20 cellular contexts compared by ENCODE assay signal in the genomic region with DNA sequence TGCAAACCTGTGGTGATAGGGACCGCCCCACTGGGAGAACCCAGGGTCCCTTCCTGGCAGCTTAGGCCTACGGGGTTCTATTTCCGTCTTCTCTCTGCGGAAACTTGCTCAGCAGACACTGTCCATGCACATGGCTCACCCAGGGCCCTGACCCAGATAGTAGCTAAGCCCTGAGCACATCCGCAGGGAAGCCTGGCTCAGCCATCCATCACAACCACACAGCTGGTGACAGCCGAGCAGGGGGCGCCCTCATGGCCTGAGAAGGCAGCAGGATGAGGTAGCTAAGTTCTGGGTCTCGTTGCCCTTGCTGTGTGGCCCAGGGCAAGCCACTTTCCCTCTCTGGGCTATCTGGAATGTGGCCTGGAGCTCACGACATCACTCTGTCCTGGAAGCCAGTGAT. TPM values are rescaled to one million over a fixed set of nuclear protein-coding genes. Genes with fewer than 3 reads are reported as not detected.
"Had no signal": no experiment of that assay in that cellular context is flagged by ENCODE, and none has a peak within 500 bp of the region (broad histone marks: within the 10 kb centered on the region; RNA-seq: fewer than 3 reads in every experiment).

No MANE protein-coding gene starts in this region.

- H3K9ac ChIP-seq: parathyroid adenoma had no signal

- DNase-seq: activated B cell treated with CpG ODN at 0.5 μM for 24 hours; activated CD4-positive, alpha-beta memory T cell treated with anti-CD3 and anti-CD28 coated beads, Interleukin-2, amount 10 ng/mL, durations not matched to agents 7 days and 5 days; activated CD4-positive, alpha-beta T cell treated with anti-CD3 and anti-CD28 coated beads for 4 hours; activated CD8-positive, alpha-beta memory T cell treated with anti-CD3 and anti-CD28 coated beads, Interleukin-2, amount 10 ng/mL, durations not matched to agents 7 days and 5 days; activated naive CD8-positive, alpha-beta T cell treated with anti-CD3 and anti-CD28 coated beads for 36 hours; amniotic stem cell; effector CD8-positive, alpha-beta T cell; heart right ventricle; left ventricle myocardium inferior; naive thymus-derived CD4-positive, alpha-beta T cell; stimulated activated naive B cell treated with anti-CD40 and anti-IgM and Interleukin-4, amounts not matched to agents 10 μg/mL and 1 μg/mL and 100 μg/mL, for 72 hours; upper lobe of right lung had no signal

- ATAC-seq: activated CD8-positive, alpha-beta memory T cell treated with anti-CD3 and anti-CD28 coated beads, Interleukin-2, amount 10 ng/mL, durations not matched to agents 7 days and 5 days; gastroesophageal sphincter; heart right ventricle; naive thymus-derived CD4-positive, alpha-beta T cell; sciatic nerve; stimulated activated naive B cell treated with anti-CD40 and anti-IgM and Interleukin-4, amounts not matched to agents 10 μg/mL and 1 μg/mL and 100 μg/mL, for 72 hours; upper lobe of right lung had no signal

- H3K27me3 Mint-ChIP-seq: activated CD4-positive, alpha-beta memory T cell treated with anti-CD3 and anti-CD28 coated beads, Interleukin-2, amount 10 ng/mL, durations not matched to agents 7 days and 5 days; activated CD8-positive, alpha-beta memory T cell treated with anti-CD3 and anti-CD28 coated beads, Interleukin-2, amount 10 ng/mL, durations not matched to agents 7 days and 5 days; dendritic cell treated with granulocyte-macrophage colony-stimulating factor and Interleukin-4, amounts not matched to agents 40 ng/mL and 50 ng/mL, for 4 days had no signal

- H3K27me3 ChIP-seq: cardiac muscle cell, upper lobe of right lung had no signal

- H3K4me1 Mint-ChIP-seq: activated CD4-positive, alpha-beta memory T cell treated with anti-CD3 and anti-CD28 coated beads, Interleukin-2, amount 10 ng/mL, durations not matched to agents 7 days and 5 days; activated CD8-positive, alpha-beta memory T cell treated with anti-CD3 and anti-CD28 coated beads, Interleukin-2, amount 10 ng/mL, durations not matched to agents 7 days and 5 days; naive thymus-derived CD4-positive, alpha-beta T cell had no signal

- H3K4me3 ChIP-seq: cardiac muscle cell, esophagus muscularis mucosa, gastroesophageal sphincter, heart right ventricle, left ventricle myocardium inferior, upper lobe of right lung had no signal

- H3K9me3 ChIP-seq: upper lobe of right lung had no signal

- H3K4me3 Mint-ChIP-seq: activated B cell treated with CpG ODN at 0.5 μM for 24 hours; activated CD4-positive, alpha-beta memory T cell treated with anti-CD3 and anti-CD28 coated beads, Interleukin-2, amount 10 ng/mL, durations not matched to agents 7 days and 5 days; activated CD8-positive, alpha-beta memory T cell treated with anti-CD3 and anti-CD28 coated beads, Interleukin-2, amount 10 ng/mL, durations not matched to agents 7 days and 5 days; activated naive CD8-positive, alpha-beta T cell treated with anti-CD3 and anti-CD28 coated beads for 36 hours; dendritic cell treated with granulocyte-macrophage colony-stimulating factor and Interleukin-4, amounts not matched to agents 40 ng/mL and 50 ng/mL, for 4 days; memory B cell; naive thymus-derived CD4-positive, alpha-beta T cell; stimulated activated naive B cell treated with anti-CD40 and anti-IgM and Interleukin-4, amounts not matched to agents 10 μg/mL and 1 μg/mL and 100 μg/mL, for 72 hours had no signal

- H3K4me1 ChIP-seq: esophagus muscularis mucosa, gastroesophageal sphincter, heart right ventricle, left ventricle myocardium inferior, parathyroid adenoma, upper lobe of right lung had no signal

- FAIRE-seq: endothelial cell of umbilical vein had no signal

- H2AFZ ChIP-seq: parathyroid adenoma had no signal

- H3K36me3 ChIP-seq: cardiac muscle cell, esophagus muscularis mucosa, gastroesophageal sphincter, heart right ventricle, left ventricle myocardium inferior, upper lobe of right lung had no signal

- H3K79me2 ChIP-seq: parathyroid adenoma had no signal

- H3K27ac Mint-ChIP-seq: activated B cell treated with CpG ODN at 0.5 μM for 24 hours; activated CD4-positive, alpha-beta memory T cell treated with anti-CD3 and anti-CD28 coated beads, Interleukin-2, amount 10 ng/mL, durations not matched to agents 7 days and 5 days; activated CD8-positive, alpha-beta memory T cell treated with anti-CD3 and anti-CD28 coated beads, Interleukin-2, amount 10 ng/mL, durations not matched to agents 7 days and 5 days; activated naive CD8-positive, alpha-beta T cell treated with anti-CD3 and anti-CD28 coated beads for 36 hours; dendritic cell treated with granulocyte-macrophage colony-stimulating factor and Interleukin-4, amounts not matched to agents 40 ng/mL and 50 ng/mL, for 4 days; memory B cell; naive thymus-derived CD4-positive, alpha-beta T cell; stimulated activated naive B cell treated with anti-CD40 and anti-IgM and Interleukin-4, amounts not matched to agents 10 μg/mL and 1 μg/mL and 100 μg/mL, for 72 hours had no signal

- H3K27ac ChIP-seq: cardiac muscle cell, esophagus muscularis mucosa, gastroesophageal sphincter, heart right ventricle, left ventricle myocardium inferior, parathyroid adenoma, upper lobe of right lung had no signal

- H3K36me3 Mint-ChIP-seq: activated CD8-positive, alpha-beta memory T cell treated with anti-CD3 and anti-CD28 coated beads, Interleukin-2, amount 10 ng/mL, durations not matched to agents 7 days and 5 days; activated naive CD8-positive, alpha-beta T cell treated with anti-CD3 and anti-CD28 coated beads for 36 hours; memory B cell; naive thymus-derived CD4-positive, alpha-beta T cell; stimulated activated naive B cell treated with anti-CD40 and anti-IgM and Interleukin-4, amounts not matched to agents 10 μg/mL and 1 μg/mL and 100 μg/mL, for 72 hours had no signal

RNA-seq across cellular contexts. Expression of a gene that starts 23.3 kb away (rescaled TPM):
- total RNA-seq: activated B cell treated with CpG ODN at 0.5 μM for 24 hours; activated CD4-positive, alpha-beta memory T cell treated with anti-CD3 and anti-CD28 coated beads, Interleukin-2, amount 10 ng/mL, durations not matched to agents 7 days and 5 days; activated CD8-positive, alpha-beta memory T cell treated with anti-CD3 and anti-CD28 coated beads, Interleukin-2, amount 10 ng/mL, durations not matched to agents 7 days and 5 days; activated naive CD8-positive, alpha-beta T cell treated with anti-CD3 and anti-CD28 coated beads for 36 hours; cardiac muscle cell had no signal
- polyA plus RNA-seq: cardiac muscle cell; naive thymus-derived CD4-positive, alpha-beta T cell had no signal
